8 cellular contexts compared by ENCODE assay signal in the genomic region with DNA sequence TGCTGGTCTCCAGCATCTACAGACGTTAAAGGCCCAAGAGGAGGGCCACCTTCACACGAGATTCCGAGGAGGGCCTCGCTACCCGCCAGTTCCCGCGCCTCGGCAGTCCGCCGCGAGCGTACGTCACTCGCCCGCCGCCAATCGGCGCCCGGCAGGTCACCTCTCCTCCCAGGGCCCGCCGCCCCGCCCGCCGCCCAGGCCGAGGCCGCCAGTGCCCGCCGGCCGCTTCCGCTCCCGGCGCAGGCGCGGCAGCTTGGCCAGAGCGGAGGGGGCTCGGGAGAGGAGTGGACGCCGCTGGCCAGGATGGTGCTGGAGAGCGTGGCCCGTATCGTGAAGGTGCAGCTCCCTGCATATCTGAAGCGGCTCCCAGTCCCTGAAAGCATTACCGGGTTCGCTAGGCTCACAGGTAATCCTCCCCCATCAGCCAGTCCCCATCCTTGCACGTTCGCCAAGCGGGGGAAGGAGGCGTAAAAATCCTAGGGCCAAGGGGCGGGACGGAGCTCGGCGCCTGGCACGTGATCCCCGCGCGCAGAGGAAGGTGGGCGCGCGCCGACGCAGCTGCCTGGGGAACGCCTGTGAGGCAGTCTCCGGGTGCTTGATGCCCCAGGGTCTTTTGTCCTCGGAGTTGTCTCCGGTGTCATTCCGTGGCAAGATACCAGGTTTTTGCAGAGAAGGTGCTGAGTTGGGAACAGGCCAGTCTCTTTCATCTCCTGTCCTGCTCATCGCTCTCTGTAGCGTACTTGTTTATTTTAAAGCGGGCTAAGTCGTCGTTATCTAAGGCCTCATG. TPM values are rescaled to one million over a fixed set of nuclear protein-coding genes. Genes with fewer than 3 reads are reported as not detected.
DNase-seq lines count a peak whose midpoint lies in the region; ATAC-seq, FAIRE-seq and TF ChIP-seq lines count a peak whose summit lies in the region.

Gene CISD2 (plus strand): TSS at position 211 of the 787 bp plus-strand sequence. CDS start 93 bp downstream, at position 304.

- peak; percentile 83 for ATAC-seq in HG02973 (IDR thresholded peaks at IDR 0.05; ENCODE audit: unreplicated experiment)

- H3K36me3 ChIP-seq in right atrium auricular region = no peaks in the 10 kb centered on the region

- no peak for TF ChIP-seq CTCF in right atrium auricular region (IDR thresholded peaks at IDR 0.05)

- peak; percentile 92 for FAIRE-seq in GM18507 (lab: Jason Lieb, UNC)
- peak; percentile 76 for FAIRE-seq in urothelium cell line (lab: Jason Lieb, UNC)

- no peaks in the 10 kb centered on the region for H3K27me3 ChIP-seq in right atrium auricular region

- H3K9me3 ChIP-seq in right atrium auricular region = no peaks in the 10 kb centered on the region

- peak within 1 kb of the TSS; percentile 97 for H3K27ac ChIP-seq in right atrium auricular region

- H3K4me1 ChIP-seq in right atrium auricular region = peaks cover 0 to 23% of the 10 kb centered on the region in 2 donors

- peak; percentile 74 for DNase-seq in GM18507 (ENCODE audit: extremely low spot score, insufficient read length, low read depth)
- peak; percentile 84 to 88 for DNase-seq in NCI-H1930 (lab: John Stamatoyannopoulos, UW)
- peak; percentile 55 to 98 (median 93) for DNase-seq in anterior cingulate cortex (lab: John Stamatoyannopoulos, UW)
- DNase-seq in right atrium auricular region (ENCODE audit: low spot score) = peak; percentile 91
- DNase-seq in pulmonary artery endothelial cell (ENCODE audit: low read depth, low spot score) = peak; percentile 63
- peak; percentile 95 for DNase-seq in urothelium cell line (ENCODE audit: low spot score)

- peak within 1 kb of the TSS; percentile 67 to 68 for H3K4me3 ChIP-seq in right atrium auricular region

- intact Hi-C loops in T-helper 2 cell treated with Interferon-gamma antibody and Interleukin-4, amounts not matched to agents 100 ng/mL and 5 ng/mL, for 36 hours (cut with micrococcal nuclease) = loop anchor here (1.0 to 5.0 kb wide), 11 partner anchors 42 to 1522 kb away; partner anchors contain the start of genes BDH2, PPP3CA, SLC39A8 and SLC9B1

RNA-seq across cellular contexts. Expression of gene CISD2, which starts in this region (rescaled TPM):
- total RNA-seq in T-helper 2 cell treated with Interferon-gamma antibody and Interleukin-4, amounts not matched to agents 100 ng/mL and 5 ng/mL, for 36 hours = 54.7 and 54.9 TPM in 2 replicates
- total RNA-seq in right atrium auricular region (10 to 100 TPM; 10.5 to 11.5 TPM), pulmonary artery endothelial cell (38.3 and 47.0 TPM in 2 replicates)

Comparison
In these comparisons a context has a peak if more than half of its experiments do, and no peak if none do; other contexts are left out.
1. Peak in every context shown above with its lines: DNase-seq, ATAC-seq, H3K4me3 ChIP-seq and H3K27ac ChIP-seq.